ENCODE assay signal across 1 cellular context in the genomic region with DNA sequence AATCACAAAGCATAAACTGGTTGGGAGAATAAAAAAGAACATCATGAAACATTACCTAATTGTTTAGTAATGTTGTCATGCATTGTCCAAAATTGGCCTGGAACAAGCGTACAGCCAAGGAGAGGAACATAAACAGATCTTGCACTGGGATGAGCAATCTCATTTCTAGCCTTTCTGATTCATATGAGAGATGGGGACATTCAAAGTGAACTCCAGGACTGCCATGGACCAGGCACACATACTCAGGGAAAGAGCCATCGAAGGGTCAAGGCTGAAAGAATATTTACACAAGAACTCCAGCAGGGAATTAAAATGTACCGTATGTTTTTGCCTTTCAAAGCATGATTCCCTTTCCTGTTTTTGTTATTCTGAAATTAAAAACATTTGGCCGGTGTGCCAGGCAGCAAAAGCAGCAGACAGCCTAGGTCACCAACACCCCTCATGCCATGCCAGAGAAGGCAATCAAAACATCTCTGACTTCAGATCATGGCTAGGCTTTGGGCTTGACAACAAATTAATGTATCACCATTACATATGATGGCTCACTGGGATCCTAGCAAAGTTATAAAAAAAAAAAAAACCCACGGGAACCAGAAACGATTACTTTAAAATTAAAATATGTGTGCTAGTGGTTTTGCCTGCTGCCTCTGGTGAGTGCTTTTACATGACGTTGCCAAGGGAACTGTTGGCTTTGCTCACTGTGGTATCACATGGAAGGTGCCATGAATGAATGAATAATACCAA.
TF ChIP-seq lines count a peak whose summit lies in the region.

No MANE protein-coding gene starts in this region.

TF ChIP-seq in WTC11, 78 proteins besides CTCF, POLR2A, EP300 and RAD21 (continued from another document):
- TF ChIP-seq, protein P1, sequence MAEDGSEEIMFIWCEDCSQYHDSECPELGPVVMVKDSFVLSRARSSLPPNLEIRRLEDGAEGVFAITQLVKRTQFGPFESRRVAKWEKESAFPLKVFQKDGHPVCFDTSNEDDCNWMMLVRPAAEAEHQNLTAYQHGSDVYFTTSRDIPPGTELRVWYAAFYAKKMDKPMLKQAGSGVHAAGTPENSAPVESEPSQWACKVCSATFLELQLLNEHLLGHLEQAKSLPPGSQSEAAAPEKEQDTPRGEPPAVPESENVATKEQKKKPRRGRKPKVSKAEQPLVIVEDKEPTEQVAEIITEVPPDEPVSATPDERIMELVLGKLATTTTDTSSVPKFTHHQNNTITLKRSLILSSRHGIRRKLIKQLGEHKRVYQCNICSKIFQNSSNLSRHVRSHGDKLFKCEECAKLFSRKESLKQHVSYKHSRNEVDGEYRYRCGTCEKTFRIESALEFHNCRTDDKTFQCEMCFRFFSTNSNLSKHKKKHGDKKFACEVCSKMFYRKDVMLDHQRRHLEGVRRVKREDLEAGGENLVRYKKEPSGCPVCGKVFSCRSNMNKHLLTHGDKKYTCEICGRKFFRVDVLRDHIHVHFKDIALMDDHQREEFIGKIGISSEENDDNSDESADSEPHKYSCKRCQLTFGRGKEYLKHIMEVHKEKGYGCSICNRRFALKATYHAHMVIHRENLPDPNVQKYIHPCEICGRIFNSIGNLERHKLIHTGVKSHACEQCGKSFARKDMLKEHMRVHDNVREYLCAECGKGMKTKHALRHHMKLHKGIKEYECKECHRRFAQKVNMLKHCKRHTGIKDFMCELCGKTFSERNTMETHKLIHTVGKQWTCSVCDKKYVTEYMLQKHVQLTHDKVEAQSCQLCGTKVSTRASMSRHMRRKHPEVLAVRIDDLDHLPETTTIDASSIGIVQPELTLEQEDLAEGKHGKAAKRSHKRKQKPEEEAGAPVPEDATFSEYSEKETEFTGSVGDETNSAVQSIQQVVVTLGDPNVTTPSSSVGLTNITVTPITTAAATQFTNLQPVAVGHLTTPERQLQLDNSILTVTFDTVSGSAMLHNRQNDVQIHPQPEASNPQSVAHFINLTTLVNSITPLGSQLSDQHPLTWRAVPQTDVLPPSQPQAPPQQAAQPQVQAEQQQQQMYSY (CRISPR knock-in tag; IDR thresholded peaks at IDR 0.05), result no peak
- TF ChIP-seq ZNF423 (CRISPR knock-in tag; IDR thresholded peaks at IDR 0.05), result no peak
- TF ChIP-seq, protein P2, sequence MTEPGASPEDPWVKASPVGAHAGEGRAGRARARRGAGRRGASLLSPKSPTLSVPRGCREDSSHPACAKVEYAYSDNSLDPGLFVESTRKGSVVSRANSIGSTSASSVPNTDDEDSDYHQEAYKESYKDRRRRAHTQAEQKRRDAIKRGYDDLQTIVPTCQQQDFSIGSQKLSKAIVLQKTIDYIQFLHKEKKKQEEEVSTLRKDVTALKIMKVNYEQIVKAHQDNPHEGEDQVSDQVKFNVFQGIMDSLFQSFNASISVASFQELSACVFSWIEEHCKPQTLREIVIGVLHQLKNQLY (CRISPR knock-in tag; IDR thresholded peaks at IDR 0.05), result no peak
- TF ChIP-seq ZNF263 (CRISPR knock-in tag; IDR thresholded peaks at IDR 0.05; ENCODE audit: low read depth), result no peak
- TF ChIP-seq TP53 (CRISPR knock-in tag; IDR thresholded peaks at IDR 0.05), result no peak
- TF ChIP-seq ZBTB21 (CRISPR knock-in tag; IDR thresholded peaks at IDR 0.05; ENCODE audit: borderline replicate concordance), result no peak
- TF ChIP-seq ELF4 (CRISPR knock-in tag; IDR thresholded peaks at IDR 0.05; ENCODE audit: low read depth), result no peak
- TF ChIP-seq, protein P3, sequence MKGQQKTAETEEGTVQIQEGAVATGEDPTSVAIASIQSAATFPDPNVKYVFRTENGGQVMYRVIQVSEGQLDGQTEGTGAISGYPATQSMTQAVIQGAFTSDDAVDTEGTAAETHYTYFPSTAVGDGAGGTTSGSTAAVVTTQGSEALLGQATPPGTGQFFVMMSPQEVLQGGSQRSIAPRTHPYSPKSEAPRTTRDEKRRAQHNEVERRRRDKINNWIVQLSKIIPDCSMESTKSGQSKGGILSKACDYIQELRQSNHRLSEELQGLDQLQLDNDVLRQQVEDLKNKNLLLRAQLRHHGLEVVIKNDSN (CRISPR knock-in tag; IDR thresholded peaks at IDR 0.05), result no peak
- no peak for TF ChIP-seq AFF4 (CRISPR knock-in tag; IDR thresholded peaks at IDR 0.05; ENCODE audit: borderline replicate concordance)
- TF ChIP-seq, protein P4, sequence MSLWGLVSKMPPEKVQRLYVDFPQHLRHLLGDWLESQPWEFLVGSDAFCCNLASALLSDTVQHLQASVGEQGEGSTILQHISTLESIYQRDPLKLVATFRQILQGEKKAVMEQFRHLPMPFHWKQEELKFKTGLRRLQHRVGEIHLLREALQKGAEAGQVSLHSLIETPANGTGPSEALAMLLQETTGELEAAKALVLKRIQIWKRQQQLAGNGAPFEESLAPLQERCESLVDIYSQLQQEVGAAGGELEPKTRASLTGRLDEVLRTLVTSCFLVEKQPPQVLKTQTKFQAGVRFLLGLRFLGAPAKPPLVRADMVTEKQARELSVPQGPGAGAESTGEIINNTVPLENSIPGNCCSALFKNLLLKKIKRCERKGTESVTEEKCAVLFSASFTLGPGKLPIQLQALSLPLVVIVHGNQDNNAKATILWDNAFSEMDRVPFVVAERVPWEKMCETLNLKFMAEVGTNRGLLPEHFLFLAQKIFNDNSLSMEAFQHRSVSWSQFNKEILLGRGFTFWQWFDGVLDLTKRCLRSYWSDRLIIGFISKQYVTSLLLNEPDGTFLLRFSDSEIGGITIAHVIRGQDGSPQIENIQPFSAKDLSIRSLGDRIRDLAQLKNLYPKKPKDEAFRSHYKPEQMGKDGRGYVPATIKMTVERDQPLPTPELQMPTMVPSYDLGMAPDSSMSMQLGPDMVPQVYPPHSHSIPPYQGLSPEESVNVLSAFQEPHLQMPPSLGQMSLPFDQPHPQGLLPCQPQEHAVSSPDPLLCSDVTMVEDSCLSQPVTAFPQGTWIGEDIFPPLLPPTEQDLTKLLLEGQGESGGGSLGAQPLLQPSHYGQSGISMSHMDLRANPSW (CRISPR knock-in tag; conservative IDR thresholded peaks at IDR 0.05; ENCODE audit: low read depth), result no peak
